37 cellular contexts compared by ENCODE assay signal in genomic region chr12:104105461-104105860, GRCh38. TPM values are rescaled to one million over a fixed set of nuclear protein-coding genes. Genes with fewer than 3 reads are reported as not detected.
"Had no signal": no experiment of that assay in that cellular context is flagged by ENCODE, and none has a peak within 500 bp of the region (broad histone marks: within the 10 kb centered on the region; RNA-seq: fewer than 3 reads in every experiment).

No MANE protein-coding gene starts in this region.

- H3K4me3 ChIP-seq: adrenal gland, ascending aorta, body of pancreas, breast epithelium had no signal

- H3K4me1 ChIP-seq: ascending aorta, breast epithelium had no signal

- H3K9me3 Mint-ChIP-seq: activated B cell treated with CpG ODN at 0.5 μM for 24 hours; activated CD4-positive, alpha-beta memory T cell treated with anti-CD3 and anti-CD28 coated beads for 36 hours; activated CD4-positive, alpha-beta T cell treated with anti-CD3 and anti-CD28 coated beads, Interleukin-2, amount 10 ng/mL, durations not matched to agents 24 days and 14 days; activated CD8-positive, alpha-beta T cell treated with anti-CD3 and anti-CD28 coated beads for 36 hours; activated naive CD4-positive, alpha-beta T cell treated with anti-CD3 and anti-CD28 coated beads for 36 hours; activated naive CD4-positive, alpha-beta T cell treated with anti-CD3 and anti-CD28 coated beads, Interleukin-2, amount 50 U/mL, for 72 hours; activated naive CD8-positive, alpha-beta T cell treated with anti-CD3 and anti-CD28 coated beads for 36 hours; activated T-cell treated with anti-CD3 and anti-CD28 coated beads, Interleukin-2, amount 50 U/mL, for 4 hours; activated T-cell treated with anti-CD3 and anti-CD28 coated beads, Interleukin-2, amount 50 U/mL, for 72 hours; activated T-helper 1 cell treated with anti-CD3 and anti-CD28 coated beads, Interleukin-12 subunit alpha, Interleukin-12 subunit beta, Interleukin-2, Interleukin-4 antibody, amounts not matched to agents 30 ng/mL and 10 ng/mL and 1 ng/mL, durations not matched to agents 14 hours and 24 hours and 36 hours; activated T-helper 17 cell treated with anti-CD3 and anti-CD28 coated beads, Interleukin-2, amount 50 U/mL, for 72 hours; T-helper 1 cell treated with Interleukin-12 subunit alpha and Interleukin-12 subunit beta and Interleukin-4 antibody, amounts not matched to agents 30 μg/mL and 1 μg/mL, for 36 hours; T-helper 2 cell treated with Interferon-gamma antibody and Interleukin-4, amounts not matched to agents 5 μg/mL and 100 μg/mL, for 36 hours had no signal

- H3K36me3 Mint-ChIP-seq: activated CD4-positive, alpha-beta memory T cell treated with anti-CD3 and anti-CD28 coated beads for 36 hours; activated naive CD4-positive, alpha-beta T cell treated with anti-CD3 and anti-CD28 coated beads, Interleukin-2, amount 50 U/mL, for 72 hours; activated naive CD8-positive, alpha-beta T cell treated with anti-CD3 and anti-CD28 coated beads for 36 hours had no signal

- ATAC-seq: activated CD8-positive, alpha-beta T cell treated with anti-CD3 and anti-CD28 coated beads for 36 hours; activated naive CD4-positive, alpha-beta T cell treated with anti-CD3 and anti-CD28 coated beads, Interleukin-2, amount 50 U/mL, for 72 hours; activated T-cell treated with anti-CD3 and anti-CD28 coated beads, Interleukin-2, amount 50 U/mL, for 4 hours; activated T-cell treated with anti-CD3 and anti-CD28 coated beads, Interleukin-2, amount 50 U/mL, for 72 hours; activated T-helper 17 cell treated with anti-CD3 and anti-CD28 coated beads, Interleukin-2, amount 50 U/mL, for 72 hours; body of pancreas had no signal

- DNase-seq: activated B cell treated with CpG ODN at 0.5 μM for 24 hours; activated CD4-positive, alpha-beta memory T cell treated with anti-CD3 and anti-CD28 coated beads for 36 hours; activated CD4-positive, alpha-beta T cell treated with anti-CD3 and anti-CD28 coated beads for 4 hours; activated CD4-positive, alpha-beta T cell treated with anti-CD3 and anti-CD28 coated beads, Interleukin-2, amount 10 ng/mL, durations not matched to agents 24 days and 14 days; activated CD4-positive, alpha-beta T cell treated with anti-CD3 and anti-CD28 coated beads, Interleukin-2, amount 50 U/mL, for 1 hour; activated CD4-positive, alpha-beta T cell treated with anti-CD3 and anti-CD28 coated beads, Interleukin-2, amount 50 U/mL, for 4 hours; activated CD4-positive, CD25-positive, alpha-beta regulatory T cell treated with anti-CD3 and anti-CD28 coated beads, Interleukin-2, amount 50 U/mL, for 72 hours; activated CD8-positive, alpha-beta memory T cell treated with anti-CD3 and anti-CD28 coated beads, Interleukin-2, amount 50 U/mL, for 4 hours; activated CD8-positive, alpha-beta T cell treated with anti-CD3 and anti-CD28 coated beads for 36 hours; activated effector memory CD4-positive, alpha-beta T cell treated with anti-CD3 and anti-CD28 coated beads, Interleukin-2, amount 50 U/mL, for 16 hours; activated gamma-delta T cell treated with Interleukin-2 at 50 U/mL for 16 hours; activated naive CD4-positive, alpha-beta T cell; activated naive CD4-positive, alpha-beta T cell treated with anti-CD3 and anti-CD28 coated beads for 36 hours; activated naive CD4-positive, alpha-beta T cell treated with anti-CD3 and anti-CD28 coated beads, Interleukin-2, amount 50 U/mL, for 16 hours; activated naive CD8-positive, alpha-beta T cell treated with anti-CD3 and anti-CD28 coated beads for 36 hours; activated T-cell treated with anti-CD3 and anti-CD28 coated beads for 4 hours; activated T-cell treated with anti-CD3 and anti-CD28 coated beads, Interleukin-2, amount 50 U/mL, for 1 hour; activated T-cell treated with anti-CD3 and anti-CD28 coated beads, Interleukin-2, amount 50 U/mL, for 4 hours; activated T-cell treated with anti-CD3 and anti-CD28 coated beads, Interleukin-2, amount 50 U/mL, for 72 hours; adrenal gland; amygdala; anterior cingulate cortex; body of pancreas; brain microvascular endothelial cell; central memory CD4-positive, alpha-beta T cell; T-helper 1 cell; T-helper 2 cell; T-helper 9 cell had no signal

- H3K9me3 ChIP-seq: adrenal gland, ascending aorta, body of pancreas, breast epithelium had no signal

- FAIRE-seq: TTC549 had no signal

- H3K27ac ChIP-seq: ascending aorta, body of pancreas, brain microvascular endothelial cell, breast epithelium, VCaP had no signal

- H3K27me3 ChIP-seq: adrenal gland, ascending aorta, body of pancreas, brain microvascular endothelial cell, breast epithelium had no signal

- H3K27ac Mint-ChIP-seq: activated B cell treated with CpG ODN at 0.5 μM for 24 hours; activated CD4-positive, alpha-beta memory T cell treated with anti-CD3 and anti-CD28 coated beads for 36 hours; activated CD4-positive, alpha-beta T cell treated with anti-CD3 and anti-CD28 coated beads, Interleukin-2, amount 10 ng/mL, durations not matched to agents 24 days and 14 days; activated CD8-positive, alpha-beta T cell treated with anti-CD3 and anti-CD28 coated beads for 36 hours; activated naive CD4-positive, alpha-beta T cell treated with anti-CD3 and anti-CD28 coated beads for 36 hours; activated naive CD4-positive, alpha-beta T cell treated with anti-CD3 and anti-CD28 coated beads, Interleukin-2, amount 50 U/mL, for 72 hours; activated naive CD8-positive, alpha-beta T cell treated with anti-CD3 and anti-CD28 coated beads for 36 hours; activated T-cell treated with anti-CD3 and anti-CD28 coated beads, Interleukin-2, amount 50 U/mL, for 72 hours; activated T-helper 1 cell treated with anti-CD3 and anti-CD28 coated beads, Interleukin-12 subunit alpha, Interleukin-12 subunit beta, Interleukin-2, Interleukin-4 antibody, amounts not matched to agents 30 ng/mL and 10 ng/mL and 1 ng/mL, durations not matched to agents 14 hours and 24 hours and 36 hours; activated T-helper 17 cell treated with anti-CD3 and anti-CD28 coated beads, Interleukin-2, amount 50 U/mL, for 72 hours; T-helper 1 cell treated with Interleukin-12 subunit alpha and Interleukin-12 subunit beta and Interleukin-4 antibody, amounts not matched to agents 30 μg/mL and 1 μg/mL, for 36 hours; T-helper 2 cell treated with Interferon-gamma antibody and Interleukin-4, amounts not matched to agents 5 μg/mL and 100 μg/mL, for 36 hours had no signal

- H3K4me3 Mint-ChIP-seq: activated B cell treated with CpG ODN at 0.5 μM for 24 hours; activated CD4-positive, alpha-beta memory T cell treated with anti-CD3 and anti-CD28 coated beads for 36 hours; activated CD4-positive, alpha-beta T cell treated with anti-CD3 and anti-CD28 coated beads, Interleukin-2, amount 10 ng/mL, durations not matched to agents 24 days and 14 days; activated CD8-positive, alpha-beta T cell treated with anti-CD3 and anti-CD28 coated beads for 36 hours; activated naive CD4-positive, alpha-beta T cell treated with anti-CD3 and anti-CD28 coated beads for 36 hours; activated naive CD8-positive, alpha-beta T cell treated with anti-CD3 and anti-CD28 coated beads for 36 hours; activated T-cell treated with anti-CD3 and anti-CD28 coated beads, Interleukin-2, amount 50 U/mL, for 4 hours; activated T-cell treated with anti-CD3 and anti-CD28 coated beads, Interleukin-2, amount 50 U/mL, for 72 hours; activated T-helper 1 cell treated with anti-CD3 and anti-CD28 coated beads, Interleukin-12 subunit alpha, Interleukin-12 subunit beta, Interleukin-2, Interleukin-4 antibody, amounts not matched to agents 30 ng/mL and 10 ng/mL and 1 ng/mL, durations not matched to agents 14 hours and 24 hours and 36 hours; activated T-helper 17 cell treated with anti-CD3 and anti-CD28 coated beads, Interleukin-2, amount 50 U/mL, for 72 hours; T-helper 1 cell treated with Interleukin-12 subunit alpha and Interleukin-12 subunit beta and Interleukin-4 antibody, amounts not matched to agents 30 μg/mL and 1 μg/mL, for 36 hours; T-helper 2 cell treated with Interferon-gamma antibody and Interleukin-4, amounts not matched to agents 5 μg/mL and 100 μg/mL, for 36 hours had no signal

- H3K27me3 Mint-ChIP-seq: activated B cell treated with CpG ODN at 0.5 μM for 24 hours; activated CD4-positive, alpha-beta memory T cell treated with anti-CD3 and anti-CD28 coated beads for 36 hours; activated CD4-positive, alpha-beta T cell treated with anti-CD3 and anti-CD28 coated beads, Interleukin-2, amount 10 ng/mL, durations not matched to agents 24 days and 14 days; activated CD8-positive, alpha-beta T cell treated with anti-CD3 and anti-CD28 coated beads for 36 hours; activated naive CD8-positive, alpha-beta T cell treated with anti-CD3 and anti-CD28 coated beads for 36 hours; activated T-helper 17 cell treated with anti-CD3 and anti-CD28 coated beads, Interleukin-2, amount 50 U/mL, for 72 hours had no signal

RNA-seq across cellular contexts. Expression of gene GLT8D2, which starts 55.5 kb away (rescaled TPM):
- total RNA-seq: activated B cell treated with CpG ODN at 0.5 μM for 24 hours; activated CD4-positive, alpha-beta memory T cell treated with anti-CD3 and anti-CD28 coated beads for 36 hours; activated CD4-positive, alpha-beta T cell treated with anti-CD3 and anti-CD28 coated beads, Interleukin-2, amount 10 ng/mL, durations not matched to agents 24 days and 14 days; activated CD8-positive, alpha-beta T cell treated with anti-CD3 and anti-CD28 coated beads for 36 hours; activated naive CD4-positive, alpha-beta T cell treated with anti-CD3 and anti-CD28 coated beads for 36 hours had no signal
